In the genomic region with DNA sequence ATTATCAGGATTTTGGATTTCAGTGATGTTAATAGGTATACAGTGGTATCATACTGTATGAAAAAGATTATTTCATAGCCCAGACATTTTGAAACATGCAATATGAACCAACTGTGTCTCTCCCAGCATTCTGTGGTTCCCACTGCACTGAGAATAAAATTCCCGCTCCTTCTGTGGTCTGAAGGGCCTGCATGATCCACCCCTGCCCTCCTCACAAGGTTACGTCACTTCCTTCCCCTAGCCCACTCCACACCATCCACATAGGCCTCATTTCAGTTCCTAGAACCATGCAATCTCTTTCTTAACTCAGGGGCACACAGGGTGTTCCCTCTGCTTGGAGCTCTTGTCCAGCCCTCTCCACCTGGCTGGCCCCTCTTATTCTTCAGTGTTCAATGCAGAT, we compare ENCODE assay signal across 2 cellular contexts.
TF ChIP-seq lines count a peak whose summit lies in the region.

No MANE protein-coding gene starts in this region.

TF ChIP-seq in IMR-90, 13 proteins besides CTCF, POLR2A, EP300 and RAD21:
- TF ChIP-seq MAFK (IDR thresholded peaks at IDR 0.05; ENCODE audit: low read depth, low read length) (no peak), NFE2L2 (IDR thresholded peaks at IDR 0.05; ENCODE audit: low read depth, low read length) (no peak), CEBPB (IDR thresholded peaks at IDR 0.05; ENCODE audit: low read depth, low read length) (no peak), RFX5 (IDR thresholded peaks at IDR 0.05; ENCODE audit: low read depth, low read length) (no peak), SMC3 (IDR thresholded peaks at IDR 0.05; ENCODE audit: low read depth, low read length) (no peak), MAZ (IDR thresholded peaks at IDR 0.05; ENCODE audit: borderline replicate concordance, low read depth, low read length) (no peak), RCOR1 (IDR thresholded peaks at IDR 0.05; ENCODE audit: insufficient replicate concordance, low read length) (no peak)
- TF ChIP-seq, protein P1, sequence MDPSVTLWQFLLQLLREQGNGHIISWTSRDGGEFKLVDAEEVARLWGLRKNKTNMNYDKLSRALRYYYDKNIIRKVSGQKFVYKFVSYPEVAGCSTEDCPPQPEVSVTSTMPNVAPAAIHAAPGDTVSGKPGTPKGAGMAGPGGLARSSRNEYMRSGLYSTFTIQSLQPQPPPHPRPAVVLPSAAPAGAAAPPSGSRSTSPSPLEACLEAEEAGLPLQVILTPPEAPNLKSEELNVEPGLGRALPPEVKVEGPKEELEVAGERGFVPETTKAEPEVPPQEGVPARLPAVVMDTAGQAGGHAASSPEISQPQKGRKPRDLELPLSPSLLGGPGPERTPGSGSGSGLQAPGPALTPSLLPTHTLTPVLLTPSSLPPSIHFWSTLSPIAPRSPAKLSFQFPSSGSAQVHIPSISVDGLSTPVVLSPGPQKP (IDR thresholded peaks at IDR 0.05; ENCODE audit: borderline replicate concordance, low read depth, low read length), result no peak
- TF ChIP-seq, protein P2, sequence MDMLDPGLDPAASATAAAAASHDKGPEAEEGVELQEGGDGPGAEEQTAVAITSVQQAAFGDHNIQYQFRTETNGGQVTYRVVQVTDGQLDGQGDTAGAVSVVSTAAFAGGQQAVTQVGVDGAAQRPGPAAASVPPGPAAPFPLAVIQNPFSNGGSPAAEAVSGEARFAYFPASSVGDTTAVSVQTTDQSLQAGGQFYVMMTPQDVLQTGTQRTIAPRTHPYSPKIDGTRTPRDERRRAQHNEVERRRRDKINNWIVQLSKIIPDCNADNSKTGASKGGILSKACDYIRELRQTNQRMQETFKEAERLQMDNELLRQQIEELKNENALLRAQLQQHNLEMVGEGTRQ (IDR thresholded peaks at IDR 0.05; ENCODE audit: low read depth, low read length), result no peak

TF ChIP-seq in SK-N-SH, 30 proteins besides CTCF, POLR2A, EP300 and RAD21:
- TF ChIP-seq, protein P3, sequence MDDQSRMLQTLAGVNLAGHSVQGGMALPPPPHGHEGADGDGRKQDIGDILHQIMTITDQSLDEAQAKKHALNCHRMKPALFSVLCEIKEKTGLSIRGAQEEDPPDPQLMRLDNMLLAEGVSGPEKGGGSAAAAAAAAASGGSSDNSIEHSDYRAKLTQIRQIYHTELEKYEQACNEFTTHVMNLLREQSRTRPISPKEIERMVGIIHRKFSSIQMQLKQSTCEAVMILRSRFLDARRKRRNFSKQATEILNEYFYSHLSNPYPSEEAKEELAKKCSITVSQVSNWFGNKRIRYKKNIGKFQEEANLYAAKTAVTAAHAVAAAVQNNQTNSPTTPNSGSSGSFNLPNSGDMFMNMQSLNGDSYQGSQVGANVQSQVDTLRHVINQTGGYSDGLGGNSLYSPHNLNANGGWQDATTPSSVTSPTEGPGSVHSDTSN (IDR thresholded peaks at IDR 0.05), result no peak
- no peak for TF ChIP-seq JUND (IDR thresholded peaks at IDR 0.05)
- no peak for TF ChIP-seq YY1 (IDR thresholded peaks at IDR 0.05; ENCODE audit: low read depth)
- TF ChIP-seq, protein P4, sequence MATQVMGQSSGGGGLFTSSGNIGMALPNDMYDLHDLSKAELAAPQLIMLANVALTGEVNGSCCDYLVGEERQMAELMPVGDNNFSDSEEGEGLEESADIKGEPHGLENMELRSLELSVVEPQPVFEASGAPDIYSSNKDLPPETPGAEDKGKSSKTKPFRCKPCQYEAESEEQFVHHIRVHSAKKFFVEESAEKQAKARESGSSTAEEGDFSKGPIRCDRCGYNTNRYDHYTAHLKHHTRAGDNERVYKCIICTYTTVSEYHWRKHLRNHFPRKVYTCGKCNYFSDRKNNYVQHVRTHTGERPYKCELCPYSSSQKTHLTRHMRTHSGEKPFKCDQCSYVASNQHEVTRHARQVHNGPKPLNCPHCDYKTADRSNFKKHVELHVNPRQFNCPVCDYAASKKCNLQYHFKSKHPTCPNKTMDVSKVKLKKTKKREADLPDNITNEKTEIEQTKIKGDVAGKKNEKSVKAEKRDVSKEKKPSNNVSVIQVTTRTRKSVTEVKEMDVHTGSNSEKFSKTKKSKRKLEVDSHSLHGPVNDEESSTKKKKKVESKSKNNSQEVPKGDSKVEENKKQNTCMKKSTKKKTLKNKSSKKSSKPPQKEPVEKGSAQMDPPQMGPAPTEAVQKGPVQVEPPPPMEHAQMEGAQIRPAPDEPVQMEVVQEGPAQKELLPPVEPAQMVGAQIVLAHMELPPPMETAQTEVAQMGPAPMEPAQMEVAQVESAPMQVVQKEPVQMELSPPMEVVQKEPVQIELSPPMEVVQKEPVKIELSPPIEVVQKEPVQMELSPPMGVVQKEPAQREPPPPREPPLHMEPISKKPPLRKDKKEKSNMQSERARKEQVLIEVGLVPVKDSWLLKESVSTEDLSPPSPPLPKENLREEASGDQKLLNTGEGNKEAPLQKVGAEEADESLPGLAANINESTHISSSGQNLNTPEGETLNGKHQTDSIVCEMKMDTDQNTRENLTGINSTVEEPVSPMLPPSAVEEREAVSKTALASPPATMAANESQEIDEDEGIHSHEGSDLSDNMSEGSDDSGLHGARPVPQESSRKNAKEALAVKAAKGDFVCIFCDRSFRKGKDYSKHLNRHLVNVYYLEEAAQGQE (IDR thresholded peaks at IDR 0.05; ENCODE audit: low read depth, low read length), result no peak
- no peak for TF ChIP-seq EZH2phosphoT487 (IDR thresholded peaks at IDR 0.05; ENCODE audit: borderline replicate concordance, low read depth)
- TF ChIP-seq TEAD4 (IDR thresholded peaks at IDR 0.05; ENCODE audit: borderline replicate concordance, insufficient read depth), result no peak
- TF ChIP-seq RXRA (IDR thresholded peaks at IDR 0.05; ENCODE audit: borderline replicate concordance, low read depth), result no peak
- TF ChIP-seq, protein P5, sequence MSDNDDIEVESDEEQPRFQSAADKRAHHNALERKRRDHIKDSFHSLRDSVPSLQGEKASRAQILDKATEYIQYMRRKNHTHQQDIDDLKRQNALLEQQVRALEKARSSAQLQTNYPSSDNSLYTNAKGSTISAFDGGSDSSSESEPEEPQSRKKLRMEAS (IDR thresholded peaks at IDR 0.05; ENCODE audit: low read depth), result no peak
- no peak for TF ChIP-seq SMC3 (IDR thresholded peaks at IDR 0.05; ENCODE audit: low read depth, low read length)
- no peak for TF ChIP-seq FOSL2 (IDR thresholded peaks at IDR 0.05; ENCODE audit: borderline replicate concordance, low read depth)
- no peak for TF ChIP-seq RFX5 (IDR thresholded peaks at IDR 0.05; ENCODE audit: low read length)
- no peak for TF ChIP-seq POLR2AphosphoS5 (IDR thresholded peaks at IDR 0.05; ENCODE audit: low read depth, low read length)
- TF ChIP-seq CHD2 (IDR thresholded peaks at IDR 0.05; ENCODE audit: low read length, partially characterized antibody), result no peak
- TF ChIP-seq, protein P6, sequence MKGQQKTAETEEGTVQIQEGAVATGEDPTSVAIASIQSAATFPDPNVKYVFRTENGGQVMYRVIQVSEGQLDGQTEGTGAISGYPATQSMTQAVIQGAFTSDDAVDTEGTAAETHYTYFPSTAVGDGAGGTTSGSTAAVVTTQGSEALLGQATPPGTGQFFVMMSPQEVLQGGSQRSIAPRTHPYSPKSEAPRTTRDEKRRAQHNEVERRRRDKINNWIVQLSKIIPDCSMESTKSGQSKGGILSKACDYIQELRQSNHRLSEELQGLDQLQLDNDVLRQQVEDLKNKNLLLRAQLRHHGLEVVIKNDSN (IDR thresholded peaks at IDR 0.05; ENCODE audit: borderline replicate concordance, low read depth), result no peak
- no peak for TF ChIP-seq SIN3A (IDR thresholded peaks at IDR 0.05; ENCODE audit: borderline replicate concordance, low read depth, low read length)
- TF ChIP-seq TCF12 (IDR thresholded peaks at IDR 0.05), result no peak
- no peak for TF ChIP-seq FOXM1 (IDR thresholded peaks at IDR 0.05; ENCODE audit: low read depth)
- TF ChIP-seq ELF1 (IDR thresholded peaks at IDR 0.05), result no peak
- TF ChIP-seq FOXJ3 (CRISPR knock-in tag; IDR thresholded peaks at IDR 0.05), result no peak
- no peak for TF ChIP-seq GABPA (IDR thresholded peaks at IDR 0.05; ENCODE audit: low read depth)
